15 cellular contexts compared by ENCODE assay signal in the genomic region with DNA sequence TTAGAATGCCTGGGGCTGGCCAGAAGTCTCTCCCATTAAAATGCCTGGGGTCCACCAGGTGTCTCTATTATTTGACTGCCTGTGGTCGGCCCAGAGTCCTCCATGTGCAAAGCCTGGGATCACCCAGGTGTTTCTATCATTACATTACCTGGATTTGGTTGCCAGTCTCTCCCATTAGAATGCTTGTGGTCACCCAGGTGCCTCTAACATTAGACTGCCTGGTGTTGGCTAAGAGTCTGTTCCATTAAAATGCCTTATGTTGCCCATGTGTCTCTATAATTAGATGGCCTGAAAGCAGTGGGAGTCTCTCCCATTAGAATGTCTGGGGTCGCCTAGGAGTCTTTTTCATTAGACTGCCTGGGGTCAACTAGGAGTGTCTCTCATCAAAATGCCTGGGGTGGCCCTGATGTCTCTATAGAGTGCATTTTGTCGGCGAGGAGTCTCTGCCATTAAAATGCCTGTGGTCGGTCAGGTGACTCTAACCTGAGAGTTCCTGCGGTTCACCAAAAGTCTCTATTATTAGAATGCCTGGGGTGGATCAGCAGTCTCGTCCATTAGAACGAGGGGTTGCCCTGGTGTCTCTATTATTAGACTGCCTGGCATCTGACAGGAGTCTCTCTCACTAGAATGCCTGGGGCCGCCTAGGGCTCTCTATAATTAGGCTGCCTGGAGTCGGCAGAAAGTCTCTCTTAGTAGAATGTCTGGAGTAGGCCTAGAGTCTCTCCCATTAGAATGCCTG.
"Had no signal": no experiment of that assay in that cellular context is flagged by ENCODE, and none has a peak within 500 bp of the region (broad histone marks: within the 10 kb centered on the region; RNA-seq: fewer than 3 reads in every experiment).

No MANE protein-coding gene starts in this region.

- H3K4me1 Mint-ChIP-seq: activated naive CD8-positive, alpha-beta T cell treated with anti-CD3 and anti-CD28 coated beads for 36 hours; naive B cell; stimulated activated naive B cell treated with anti-CD40 and anti-IgM and Interleukin-4, amounts not matched to agents 10 μg/mL and 1 μg/mL and 100 μg/mL, for 72 hours had no signal

- H3K27me3 Mint-ChIP-seq: activated naive CD8-positive, alpha-beta T cell treated with anti-CD3 and anti-CD28 coated beads for 36 hours; naive B cell; stimulated activated naive B cell treated with anti-CD40 and anti-IgM and Interleukin-4, amounts not matched to agents 10 μg/mL and 1 μg/mL and 100 μg/mL, for 72 hours had no signal

- H3K27ac ChIP-seq: brain microvascular endothelial cell, dorsolateral prefrontal cortex, esophagus squamous epithelium, foreskin keratinocyte, right lobe of liver, upper lobe of right lung had no signal

- H3K36me3 Mint-ChIP-seq: activated naive CD8-positive, alpha-beta T cell treated with anti-CD3 and anti-CD28 coated beads for 36 hours; naive B cell; stimulated activated naive B cell treated with anti-CD40 and anti-IgM and Interleukin-4, amounts not matched to agents 10 μg/mL and 1 μg/mL and 100 μg/mL, for 72 hours had no signal

- H3K36me3 ChIP-seq: brain microvascular endothelial cell, esophagus squamous epithelium, right lobe of liver, upper lobe of right lung had no signal

- DNase-seq: activated CD4-positive, alpha-beta T cell treated with anti-CD3 and anti-CD28 coated beads, Interleukin-2, amount 50 U/mL, for 4 hours; activated effector memory CD4-positive, alpha-beta T cell treated with anti-CD3 and anti-CD28 coated beads, Interleukin-2, amount 50 U/mL, for 16 hours; activated naive CD8-positive, alpha-beta T cell treated with anti-CD3 and anti-CD28 coated beads for 36 hours; activated T-cell treated with anti-CD3 and anti-CD28 coated beads, Interleukin-2, amount 50 U/mL, for 4 hours; brain microvascular endothelial cell; dorsolateral prefrontal cortex; esophagus squamous epithelium; foreskin keratinocyte; head of caudate nucleus; naive B cell; right lobe of liver; stimulated activated CD4-positive, alpha-beta T cell treated with anti-CD3 and anti-CD28 coated beads, Interleukin-2, amount 100 ng/mL, for 24 hours; stimulated activated naive B cell treated with anti-CD40 and anti-IgM and Interleukin-4, amounts not matched to agents 10 μg/mL and 1 μg/mL and 100 μg/mL, for 72 hours; substantia nigra; upper lobe of right lung had no signal

- H3K27ac Mint-ChIP-seq: activated naive CD8-positive, alpha-beta T cell treated with anti-CD3 and anti-CD28 coated beads for 36 hours; naive B cell; stimulated activated naive B cell treated with anti-CD40 and anti-IgM and Interleukin-4, amounts not matched to agents 10 μg/mL and 1 μg/mL and 100 μg/mL, for 72 hours had no signal

- H3K4me3 ChIP-seq: dorsolateral prefrontal cortex, esophagus squamous epithelium, right lobe of liver, upper lobe of right lung had no signal

- H3K4me3 Mint-ChIP-seq: activated naive CD8-positive, alpha-beta T cell treated with anti-CD3 and anti-CD28 coated beads for 36 hours; activated T-cell treated with anti-CD3 and anti-CD28 coated beads, Interleukin-2, amount 50 U/mL, for 4 hours; naive B cell; stimulated activated naive B cell treated with anti-CD40 and anti-IgM and Interleukin-4, amounts not matched to agents 10 μg/mL and 1 μg/mL and 100 μg/mL, for 72 hours had no signal

- H3K27me3 ChIP-seq: brain microvascular endothelial cell, esophagus squamous epithelium, foreskin keratinocyte, right lobe of liver, upper lobe of right lung had no signal

- ATAC-seq: activated T-cell treated with anti-CD3 and anti-CD28 coated beads, Interleukin-2, amount 50 U/mL, for 4 hours; foreskin keratinocyte; right lobe of liver; stimulated activated naive B cell treated with anti-CD40 and anti-IgM and Interleukin-4, amounts not matched to agents 10 μg/mL and 1 μg/mL and 100 μg/mL, for 72 hours; upper lobe of right lung had no signal

- H3K4me1 ChIP-seq: esophagus squamous epithelium, foreskin keratinocyte, right lobe of liver, upper lobe of right lung had no signal

- H3K9me3 ChIP-seq: right lobe of liver had no signal
